Comparison of ENCODE assay signal across 8 cellular contexts in the genomic region with DNA sequence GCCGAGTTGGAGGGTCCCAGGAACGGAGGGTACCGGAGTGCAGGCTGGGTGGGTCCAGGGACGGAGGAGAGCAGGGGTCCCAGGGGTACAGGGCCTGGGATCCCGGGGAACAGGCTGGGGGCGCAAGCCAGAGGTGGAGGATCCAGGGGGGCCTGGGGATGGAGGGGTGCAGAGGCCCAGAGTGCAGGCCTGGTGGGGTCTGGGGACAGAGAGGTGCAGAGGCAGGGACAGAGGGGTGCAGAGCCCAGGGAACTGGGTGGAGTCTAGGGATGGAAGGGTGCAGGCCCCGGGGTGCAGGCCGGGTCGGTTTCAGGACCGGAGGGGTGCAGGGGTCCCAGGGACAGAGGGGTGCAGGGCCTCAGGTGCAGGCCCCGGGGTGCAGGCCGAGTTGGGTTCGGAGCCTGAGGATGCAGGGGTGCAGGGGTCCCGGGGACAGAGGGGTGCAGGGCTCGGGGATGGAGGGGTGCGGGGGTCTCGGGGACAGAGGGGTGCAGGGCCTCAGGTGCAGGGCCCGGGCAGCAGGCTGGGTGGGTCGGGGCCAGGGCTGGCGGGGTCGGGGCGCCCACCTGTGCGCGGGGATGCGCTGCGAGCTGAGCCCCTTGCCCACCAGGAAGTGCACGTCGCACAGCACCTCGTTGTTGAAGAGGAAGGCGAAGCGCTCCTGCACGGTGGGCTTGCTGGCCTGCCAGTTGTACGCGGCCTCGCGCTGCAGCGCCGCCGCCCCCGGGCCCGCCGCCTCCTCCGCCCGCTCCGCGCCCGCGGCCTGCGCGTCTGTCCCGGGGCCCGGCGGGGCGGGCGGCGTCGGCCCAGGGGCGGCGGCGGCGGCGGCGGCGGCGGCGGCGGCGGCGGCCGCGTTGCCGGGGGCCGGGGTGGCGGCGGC. TPM values are rescaled to one million over a fixed set of nuclear protein-coding genes. Genes with fewer than 3 reads are reported as not detected.
A peak's percentile ranks its signal among the peaks of the same experiment; 100 is the strongest.
DNase-seq lines count a peak whose midpoint lies in the region; ATAC-seq, FAIRE-seq and TF ChIP-seq lines count a peak whose summit lies in the region.

No MANE protein-coding gene starts in this region.

- peaks cover 2% of the 10 kb centered on the region for H3K79me1 ChIP-seq in mesendoderm (ENCODE audit: low read length)

- intact Hi-C loops in dendritic cell treated with granulocyte-macrophage colony-stimulating factor and Interleukin-4, amounts not matched to agents 40 ng/mL and 50 ng/mL, for 4 days (cut with micrococcal nuclease), result loop anchor here (5.0 to 10.0 kb wide), 3 partner anchors 37 to 137 kb away; a partner anchor contains a TSS

- H3K4me1 Mint-ChIP-seq in dendritic cell treated with granulocyte-macrophage colony-stimulating factor and Interleukin-4, amounts not matched to agents 40 ng/mL and 50 ng/mL, for 4 days (ENCODE audit: low read depth), result peaks cover 48% of the 10 kb centered on the region

- peak overlapping the region; percentile 70 for H3K4me3 Mint-ChIP-seq in dendritic cell treated with granulocyte-macrophage colony-stimulating factor and Interleukin-4, amounts not matched to agents 40 ng/mL and 50 ng/mL, for 4 days

- no peak overlapping the region for H2BK5ac ChIP-seq in mesendoderm (ENCODE audit: low read length)

- DNase-seq in NCI-H1417 (lab: John Stamatoyannopoulos, UW), result peak in 2 of 3 experiments; percentile 55 to 68
- no peak for DNase-seq in NCI-H1417 treated with DMSO at 0.1 percent for 48 hours (lab: John Stamatoyannopoulos, UW)
- peak; percentile 50 for DNase-seq in RWPE1 (ENCODE audit: low spot score)
- peak; percentile 25 for DNase-seq in mesendoderm
- peak; percentile 49 for DNase-seq in urothelium cell line (ENCODE audit: low spot score)
- DNase-seq in NCI-H187 (lab: John Stamatoyannopoulos, UW), result no peak

- no peaks in the 10 kb centered on the region for H3K4me1 ChIP-seq in mesendoderm (ENCODE audit: control insufficient read depth, low read depth, low read length)

- no peak for ATAC-seq in HG02588 (IDR thresholded peaks at IDR 0.05; ENCODE audit: unreplicated experiment)

- peak overlapping the region; percentile 87 for H3K4me2 ChIP-seq in mesendoderm (ENCODE audit: low read length)

- POLR2A ChIA-PET in RWPE1 (lab: Yijun Ruan, JAX; ENCODE audit: low non-redundant PET), result no interaction called here

- peak overlapping the region; percentile 73 for H3K9ac ChIP-seq in mesendoderm (ENCODE audit: low read length)

- H3K79me2 ChIP-seq in mesendoderm (ENCODE audit: control insufficient read depth, insufficient read depth, low read length), result no peaks in the 10 kb centered on the region

- H2AK5ac ChIP-seq in mesendoderm (ENCODE audit: low read length), result peak overlapping the region; percentile 45

- peak overlapping the region; percentile 42 for H3K4me3 ChIP-seq in mesendoderm (ENCODE audit: low read length)

- no peak overlapping the region for H2BK15ac ChIP-seq in mesendoderm (replicated peaks; ENCODE audit: low read depth)

- TF ChIP-seq CTCF in RWPE1 (conservative IDR thresholded peaks at IDR 0.05; ENCODE audit: low read depth), result no peak

- no peaks in the 10 kb centered on the region for H3K9me3 Mint-ChIP-seq in dendritic cell treated with granulocyte-macrophage colony-stimulating factor and Interleukin-4, amounts not matched to agents 40 ng/mL and 50 ng/mL, for 4 days

- H4K8ac ChIP-seq in mesendoderm (ENCODE audit: low read depth, low read length), result no peak overlapping the region

- peak overlapping the region; percentile 89 for H3K23ac ChIP-seq in mesendoderm (ENCODE audit: low read length)

- H3K56ac ChIP-seq in mesendoderm (ENCODE audit: low read length), result peak overlapping the region; percentile 90

- peak overlapping the region; percentile 85 for H3K18ac ChIP-seq in mesendoderm (ENCODE audit: low read length)

- H3K27ac Mint-ChIP-seq in dendritic cell treated with granulocyte-macrophage colony-stimulating factor and Interleukin-4, amounts not matched to agents 40 ng/mL and 50 ng/mL, for 4 days, result peak overlapping the region; percentile 52

- WGBS in mesendoderm (ENCODE audit: extremely low coverage, insufficient coverage, low lambda C conversion rate), result no CpG with 5 or more reads among the region's 75 CpGs

- peaks cover 20% of the 10 kb centered on the region for H3K36me3 Mint-ChIP-seq in dendritic cell treated with granulocyte-macrophage colony-stimulating factor and Interleukin-4, amounts not matched to agents 40 ng/mL and 50 ng/mL, for 4 days (ENCODE audit: low read depth)

- no peaks in the 10 kb centered on the region for H3K27me3 Mint-ChIP-seq in dendritic cell treated with granulocyte-macrophage colony-stimulating factor and Interleukin-4, amounts not matched to agents 40 ng/mL and 50 ng/mL, for 4 days

- H3K27ac ChIP-seq in RWPE1, result peak overlapping the region; percentile 78
- no peak overlapping the region for H3K27ac ChIP-seq in mesendoderm (ENCODE audit: low read depth, low read length)

- CTCF ChIA-PET in RWPE1 (lab: Yijun Ruan, JAX), result no interaction called here

- FAIRE-seq in urothelium cell line (lab: Jason Lieb, UNC), result no peak

- no peaks in the 10 kb centered on the region for H3K36me3 ChIP-seq in mesendoderm (ENCODE audit: control insufficient read depth, insufficient read depth, low read length)

- no peaks in the 10 kb centered on the region for H3K27me3 ChIP-seq in mesendoderm (ENCODE audit: insufficient read depth, low read length, poor library complexity)

- H2BK120ac ChIP-seq in mesendoderm (ENCODE audit: low read depth, low read length), result no peak overlapping the region

- peak overlapping the region; percentile 85 for H3K4ac ChIP-seq in mesendoderm (ENCODE audit: low read depth, low read length)

- no peak overlapping the region for H4K5ac ChIP-seq in mesendoderm (ENCODE audit: low read length)

RNA-seq across cellular contexts. Expression of a gene that starts 0.5 kb away (rescaled TPM):
- 46.2 TPM for polyA plus RNA-seq in mesendoderm (2013, experiment 1 of 2)
- 41.1 TPM for polyA plus RNA-seq in mesendoderm (2013, experiment 2 of 2)

RNA-seq across cellular contexts. Expression of a gene that starts 36.1 kb away (rescaled TPM):
- 98.2 TPM for polyA plus RNA-seq in mesendoderm (2013, experiment 1 of 2)
- polyA plus RNA-seq in mesendoderm (2013, experiment 2 of 2), result 97.3 TPM

Comparison
In these comparisons a context has a peak if more than half of its experiments do, and no peak if none do; other contexts are left out.
1. DNase-seq: peak in NCI-H1417 (2 of 3), RWPE1 (single experiment), mesendoderm (single experiment) and urothelium cell line (single experiment); none in NCI-H1417 treated with DMSO at 0.1 percent for 48 hours (single experiment) and NCI-H187 (0 of 2).